27 cellular contexts compared by ENCODE assay signal in genomic region chr3:81668283-81668682, GRCh38.
"Had no signal": no experiment of that assay in that cellular context is flagged by ENCODE, and none has a peak within 500 bp of the region (broad histone marks: within the 10 kb centered on the region; RNA-seq: fewer than 3 reads in every experiment).

No MANE protein-coding gene starts in this region.

- ATAC-seq: naive thymus-derived CD8-positive, alpha-beta T cell; natural killer cell treated with Interleukin-12 subunit alpha and Interleukin-12 subunit beta and Interleukin-15 and Interleukin-18, amount 100 ng/mL, for 72 hours; psoas muscle; right cardiac atrium; right lobe of liver; stimulated activated memory B cell treated with anti-CD40 and anti-IgM and Interleukin-4, amounts not matched to agents 10 μg/mL and 1 μg/mL and 100 μg/mL, for 72 hours; stimulated activated naive CD8-positive, alpha-beta T cell treated with anti-CD3 and anti-CD28 coated beads, Interleukin-15, amount 100 ng/mL, for 72 hours; stimulated activated naive CD8-positive, alpha-beta T cell treated with anti-CD3 and anti-CD28 coated beads, Interleukin-15, Interleukin-2, amounts not matched to agents 100 U/mL and 50 U/mL, for 24 hours; upper lobe of right lung had no signal

- H3K4me3 Mint-ChIP-seq: naive thymus-derived CD8-positive, alpha-beta T cell; natural killer cell treated with Interleukin-12 subunit alpha and Interleukin-12 subunit beta and Interleukin-15 and Interleukin-18, amount 100 ng/mL, for 72 hours; nephron progenitor cell; neural crest cell; stimulated activated memory B cell treated with anti-CD40 and anti-IgM and Interleukin-4, amounts not matched to agents 10 μg/mL and 1 μg/mL and 100 μg/mL, for 72 hours; stimulated activated naive CD8-positive, alpha-beta T cell treated with anti-CD3 and anti-CD28 coated beads, Interleukin-15, amount 100 ng/mL, for 72 hours; type B pancreatic cell had no signal

- DNase-seq: naive thymus-derived CD8-positive, alpha-beta T cell; nephron progenitor cell; nucleus accumbens; posterior cingulate gyrus; psoas muscle; right cardiac atrium; right lobe of liver; sigmoid colon; small intestine; stimulated activated CD4-positive, alpha-beta T cell treated with anti-CD3 and anti-CD28 coated beads, Interleukin-15, amount 100 ng/mL, for 24 hours; stimulated activated CD4-positive, alpha-beta T cell treated with anti-CD3 and anti-CD28 coated beads, Interleukin-2, amount 100 ng/mL, for 24 hours; stimulated activated CD4-positive, alpha-beta T cell treated with anti-CD3 and anti-CD28 coated beads, Interleukin-2, amount 100 ng/mL, for 48 hours; stimulated activated CD4-positive, alpha-beta T cell treated with anti-CD3 and anti-CD28 coated beads, Interleukin-4, amount 100 ng/mL, for 24 hours; stimulated activated naive CD4-positive, alpha-beta T cell; stimulated activated naive CD8-positive, alpha-beta T cell treated with anti-CD3 and anti-CD28 coated beads, Interleukin-15, amount 100 ng/mL, for 72 hours; stimulated activated naive CD8-positive, alpha-beta T cell treated with anti-CD3 and anti-CD28 coated beads, Interleukin-15, Interleukin-2, amounts not matched to agents 100 U/mL and 50 U/mL, for 24 hours; substantia nigra; testis; tibial artery; transverse colon; upper lobe of right lung; uterus had no signal

- H3K36me3 Mint-ChIP-seq: natural killer cell treated with Interleukin-12 subunit alpha and Interleukin-12 subunit beta and Interleukin-15 and Interleukin-18, amount 100 ng/mL, for 72 hours; type B pancreatic cell had no signal

- H3K4me1 Mint-ChIP-seq: naive thymus-derived CD8-positive, alpha-beta T cell; nephron progenitor cell; neural crest cell; stimulated activated naive CD8-positive, alpha-beta T cell treated with anti-CD3 and anti-CD28 coated beads, Interleukin-15, amount 100 ng/mL, for 72 hours had no signal

- H3K27ac Mint-ChIP-seq: natural killer cell treated with Interleukin-12 subunit alpha and Interleukin-12 subunit beta and Interleukin-15 and Interleukin-18, amount 100 ng/mL, for 72 hours; progenitor cell of endocrine pancreas; stimulated activated memory B cell treated with anti-CD40 and anti-IgM and Interleukin-4, amounts not matched to agents 10 μg/mL and 1 μg/mL and 100 μg/mL, for 72 hours; stimulated activated naive CD8-positive, alpha-beta T cell treated with anti-CD3 and anti-CD28 coated beads, Interleukin-15, amount 100 ng/mL, for 72 hours; type B pancreatic cell had no signal

- H3K9me3 Mint-ChIP-seq: naive thymus-derived CD8-positive, alpha-beta T cell; natural killer cell treated with Interleukin-12 subunit alpha and Interleukin-12 subunit beta and Interleukin-15 and Interleukin-18, amount 100 ng/mL, for 72 hours; nephron progenitor cell; stimulated activated memory B cell treated with anti-CD40 and anti-IgM and Interleukin-4, amounts not matched to agents 10 μg/mL and 1 μg/mL and 100 μg/mL, for 72 hours; stimulated activated naive CD8-positive, alpha-beta T cell treated with anti-CD3 and anti-CD28 coated beads, Interleukin-15, amount 100 ng/mL, for 72 hours; type B pancreatic cell had no signal

- H3K27me3 Mint-ChIP-seq: naive thymus-derived CD8-positive, alpha-beta T cell; natural killer cell treated with Interleukin-12 subunit alpha and Interleukin-12 subunit beta and Interleukin-15 and Interleukin-18, amount 100 ng/mL, for 72 hours; progenitor cell of endocrine pancreas; stimulated activated memory B cell treated with anti-CD40 and anti-IgM and Interleukin-4, amounts not matched to agents 10 μg/mL and 1 μg/mL and 100 μg/mL, for 72 hours; stimulated activated naive CD8-positive, alpha-beta T cell treated with anti-CD3 and anti-CD28 coated beads, Interleukin-15, amount 100 ng/mL, for 72 hours; type B pancreatic cell had no signal
